8 cellular contexts compared by ENCODE assay signal in genomic region chr2:9095690-9096089, GRCh38.
DNase-seq lines count a peak whose midpoint lies in the region; ATAC-seq, FAIRE-seq and TF ChIP-seq lines count a peak whose summit lies in the region.

No MANE protein-coding gene starts in this region.

- peaks cover 13% of the 10 kb centered on the region for H3K4me1 ChIP-seq in GM23248 (ENCODE audit: insufficient read depth)
- H3K4me1 ChIP-seq in sigmoid colon = peaks cover 0 to 17% (median 13%) of the 10 kb centered on the region in 4 donors
- H3K4me1 ChIP-seq in A673 (ENCODE audit: insufficient read depth, low read length, poor library complexity, severe bottlenecking) = no peaks in the 10 kb centered on the region

- H2AFZ ChIP-seq in GM23248 = peak overlapping the region; percentile 77

- H3K36me3 ChIP-seq in GM23248 (ENCODE audit: low read depth) (no peaks in the 10 kb centered on the region), sigmoid colon (no peaks in the 10 kb centered on the region), A673 (ENCODE audit: insufficient read depth, low read length, poor library complexity, severe bottlenecking) (no peaks in the 10 kb centered on the region)

- H3K36me3 Mint-ChIP-seq in chondrocyte (ENCODE audit: low read depth) = no peaks in the 10 kb centered on the region

- TF ChIP-seq CTCF in chondrocyte (IDR thresholded peaks at IDR 0.05) = peak; percentile 70
- no peak for TF ChIP-seq CTCF in sigmoid colon (IDR thresholded peaks at IDR 0.05)
- TF ChIP-seq CTCF in GM10248 (IDR thresholded peaks at IDR 0.05; ENCODE audit: control extremely low read depth, extremely low read depth, low read depth, missing control alignments) = no peak
- TF ChIP-seq CTCF in A673 (conservative IDR thresholded peaks at IDR 0.05; ENCODE audit: low read depth, low read length) = no peak

- peak overlapping the region; percentile 61 for H3K27ac Mint-ChIP-seq in chondrocyte (ENCODE audit: unreplicated experiment)

- ATAC-seq in HG02610 (IDR thresholded peaks at IDR 0.05; ENCODE audit: unreplicated experiment) = no peak

- in situ Hi-C loops in GM23248 (cut with MboI) = no loop called here

- H3K9me3 ChIP-seq in GM23248 (ENCODE audit: low read depth) (no peaks in the 10 kb centered on the region), sigmoid colon (no peaks in the 10 kb centered on the region), A673 (ENCODE audit: low read depth, low read length, poor library complexity, severe bottlenecking) (no peaks in the 10 kb centered on the region)

- CTCF ChIA-PET in GM10248 (lab: Yijun Ruan, JAX) = no interaction called here
- CTCF ChIA-PET in A673 (lab: Charles Lee) = no interaction called here

- POLR2A ChIA-PET in GM10248 (lab: Yijun Ruan, JAX) (no interaction called here), A673 (lab: Charles Lee; ENCODE audit: low non-redundant PET) (no interaction called here)

- peaks cover 42% of the 10 kb centered on the region for H3K4me1 Mint-ChIP-seq in chondrocyte (ENCODE audit: low read depth)

- H3K27me3 ChIP-seq in GM23248 (replicated peaks; ENCODE audit: insufficient read depth) (no peaks in the 10 kb centered on the region), sigmoid colon (no peaks in the 10 kb centered on the region), A673 (replicated peaks; ENCODE audit: insufficient read depth, low read depth, low read length, poor library complexity) (no peaks in the 10 kb centered on the region)

- H4K20me1 ChIP-seq in GM23248 (ENCODE audit: insufficient read depth) = no peaks in the 10 kb centered on the region

- TF ChIP-seq POLR2A in sigmoid colon (IDR thresholded peaks at IDR 0.05) = no peak
- TF ChIP-seq POLR2A in H54 (IDR thresholded peaks at IDR 0.05; ENCODE audit: low read depth, low read length) = no peak

- no peaks in the 10 kb centered on the region for H3K27me3 Mint-ChIP-seq in chondrocyte (ENCODE audit: low read depth)

- no peaks in the 10 kb centered on the region for H3K79me2 ChIP-seq in GM23248 (ENCODE audit: insufficient read depth)

- H3K4me3 Mint-ChIP-seq in chondrocyte (ENCODE audit: unreplicated experiment) = peak overlapping the region; percentile 51

- no peaks in the 10 kb centered on the region for H3K9me2 ChIP-seq in GM23248 (ENCODE audit: insufficient read depth)

- H3F3A ChIP-seq in GM23248 (ENCODE audit: insufficient read depth) = peaks cover 12% of the 10 kb centered on the region; the same call in 1 of the 2 replicates

- H3K9me3 Mint-ChIP-seq in chondrocyte (ENCODE audit: low read depth) = no peaks in the 10 kb centered on the region

- H3K4me2 ChIP-seq in GM23248 (ENCODE audit: unreplicated experiment) = no peak overlapping the region

- H3K27ac ChIP-seq in GM23248 = no peak overlapping the region
- H3K27ac ChIP-seq in sigmoid colon = peak overlapping the region; percentile 46 to 60 (median 51)
- no peak overlapping the region for H3K27ac ChIP-seq in A673 (ENCODE audit: low read depth, low read length, poor library complexity, severe bottlenecking)

- no peak for FAIRE-seq in H54 (lab: Jason Lieb, UNC)

- no peak for TF ChIP-seq EP300 in sigmoid colon (IDR thresholded peaks at IDR 0.05)

- BruUV-seq in A673 (replicated peaks; lab: Mats Ljungman, UMichigan) = no TSS peak

- peak overlapping the region; percentile 27 for H3K9ac ChIP-seq in GM23248

- peak; percentile 50 for DNase-seq in GM23248
- no peak for DNase-seq in chondrocyte (ENCODE audit: low spot score)
- peak; percentile 78 for DNase-seq in iris pigment epithelial cell (ENCODE audit: low read depth)
- DNase-seq in sigmoid colon = no peak
- DNase-seq in GM10248 (ENCODE audit: extremely low spot score) = no peak
- DNase-seq in A673 (ENCODE audit: low spot score) = no peak
- no peak for DNase-seq in H54 (ENCODE audit: insufficient read length, low spot score)

- intact Hi-C loops in sigmoid colon (cut with DNase I) = no loop called here
- intact Hi-C loops in A673 (cut with micrococcal nuclease; ENCODE audit: unreplicated experiment) = no loop called here

- H3K4me3 ChIP-seq in GM23248 (no peak overlapping the region), sigmoid colon (peak overlapping the region in 3 of 4 donors; percentile 8 to 17 (median 14)), A673 (ENCODE audit: low read depth, low read length, poor library complexity, severe bottlenecking) (no peak overlapping the region)

- 26 to 28% methylated on average over 13 to 21 of the region's 21 CpGs for WGBS in GM23248 (ENCODE audit: low coverage in 1 of 2, low lambda C conversion rate in 2 of 2, missing lambda C conversion rate in 2 of 2), 2 experiments
- WGBS in sigmoid colon, 2 donors = 5 to 11% methylated on average over 21 of the region's 21 CpGs

Comparison
In these comparisons a context has a peak if more than half of its experiments do, and no peak if none do; other contexts are left out.
1. DNase-seq: peak in GM23248 (single experiment) and iris pigment epithelial cell (single experiment); none in chondrocyte (single experiment), sigmoid colon (single experiment), GM10248 (single experiment), A673 (single experiment) and H54 (single experiment).
2. H3K27ac ChIP-seq: peak in sigmoid colon (4 of 4); none in GM23248 (single experiment) and A673 (single experiment).
3. H3K4me3 ChIP-seq: peak in sigmoid colon (3 of 4); none in GM23248 (single experiment) and A673 (single experiment).